ENCODE assay signal across 8 cellular contexts in genomic region chr9:129460323-129461261, GRCh38.
DNase-seq lines count a peak whose midpoint lies in the region; ATAC-seq and TF ChIP-seq lines count a peak whose summit lies in the region.

No MANE protein-coding gene starts in this region.

- DNase-seq in COLO668 (lab: John Stamatoyannopoulos, UW; ENCODE audit: unreplicated experiment) (peak; percentile 97), LoVo (ENCODE audit: low spot score) (peak; percentile 87), SHP77 treated with DMSO at 0.1 percent for 48 hours (lab: John Stamatoyannopoulos, UW) (peak; percentile 86), activated gamma-delta T cell treated with Interleukin-2 at 50 U/mL for 16 hours (peak; percentile 88), fibroblast of villous mesenchyme (ENCODE audit: low read depth) (peak; percentile 99), nephron progenitor cell (peak; percentile 92)
- peak; percentile 90 for DNase-seq in stimulated activated naive CD4-positive, alpha-beta T cell treated with Interleukin-2 at 50 U/mL for 16 hours (lab: John Stamatoyannopoulos, UW)

- ATAC-seq in GM21576 (IDR thresholded peaks at IDR 0.05; ENCODE audit: unreplicated experiment): peak; percentile 69

- H3K27me3 Mint-ChIP-seq in nephron progenitor cell (ENCODE audit: low read depth, poor library complexity): peaks cover 8% of the 10 kb centered on the region

- no peaks in the 10 kb centered on the region for H3K36me3 Mint-ChIP-seq in nephron progenitor cell (ENCODE audit: low read depth)

- peak overlapping the region; percentile 99 for H3K27ac Mint-ChIP-seq in nephron progenitor cell

- H3K4me3 Mint-ChIP-seq in nephron progenitor cell: peak overlapping the region; percentile 75

- TF ChIP-seq CTCF in fibroblast of villous mesenchyme (IDR thresholded peaks at IDR 0.05; ENCODE audit: insufficient read depth, low read depth, low read length) (peak; percentile 3), nephron progenitor cell (IDR thresholded peaks at IDR 0.05) (no peak)

- H3K9me3 Mint-ChIP-seq in nephron progenitor cell: no peaks in the 10 kb centered on the region

- peaks cover 71% of the 10 kb centered on the region for H3K4me1 Mint-ChIP-seq in nephron progenitor cell

- H3K4me3 ChIP-seq in fibroblast of villous mesenchyme (ENCODE audit: low read depth, low read length): peak overlapping the region; percentile 44

Comparison
In these comparisons a context has a peak if more than half of its experiments do, and no peak if none do; other contexts are left out.
1. Peak in every context shown above with its lines: DNase-seq, ATAC-seq and H3K4me3 ChIP-seq.